Comparison of ENCODE assay signal across 1 cellular context in genomic region chr12:47286676-47287075, GRCh38.
TF ChIP-seq lines count a peak whose summit lies in the region.

No MANE protein-coding gene starts in this region.

TF ChIP-seq in HCT116, 20 proteins besides CTCF, POLR2A, EP300 and RAD21 (continued from another document):
- TF ChIP-seq REST (IDR thresholded peaks at IDR 0.05; ENCODE audit: low read depth): no peak
TF ChIP-seq in HCT116: peak in this region for 0.
